In the genomic region with DNA sequence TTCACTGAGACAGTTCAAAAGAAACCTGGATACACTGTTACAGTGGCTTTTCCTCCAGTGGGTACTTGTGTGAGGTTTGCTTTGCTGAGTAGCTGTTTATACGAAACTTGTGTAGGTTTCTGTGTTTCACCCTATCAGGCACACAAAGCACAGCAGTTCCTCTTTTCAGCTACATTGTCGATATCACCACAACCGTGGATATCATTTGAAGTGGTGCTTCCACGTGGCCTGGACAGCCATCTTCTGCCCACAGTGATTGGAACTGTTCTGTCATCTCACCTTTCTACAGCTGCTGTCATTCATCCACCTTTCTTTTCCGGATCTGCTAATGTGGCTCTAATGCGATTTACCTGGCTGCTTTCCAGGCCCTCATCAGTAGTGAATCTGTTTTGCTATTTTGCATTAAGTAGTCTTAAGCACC, we compare ENCODE assay signal across 10 cellular contexts.
DNase-seq lines count a peak whose midpoint lies in the region; ATAC-seq, FAIRE-seq and TF ChIP-seq lines count a peak whose summit lies in the region.
"Had no signal": no experiment of that assay in that cellular context is flagged by ENCODE, and none has a peak within 500 bp of the region (broad histone marks: within the 10 kb centered on the region; RNA-seq: fewer than 3 reads in every experiment).

No MANE protein-coding gene starts in this region.

- H3K4me1 ChIP-seq in K562 (replicated peaks in 1 of 2; ENCODE audit: control insufficient read depth in 2 of 2, insufficient read depth in 2 of 2, low read length in 2 of 2), result no peaks in the 10 kb centered on the region

- no peak overlapping the region for H3K9ac ChIP-seq in K562 (ENCODE audit: insufficient read depth in 1 of 2, low read depth in 2 of 2, low read length in 2 of 2)

- TF ChIP-seq EP300 in K562 (IDR thresholded peaks at IDR 0.05; ENCODE audit: low read length), result no peak

- in situ Hi-C loops in K562 (cut with MboI), result no loop called here

- no peak for TF ChIP-seq CTCF in K562 (IDR thresholded peaks at IDR 0.05 in 2 of 3, conservative IDR thresholded peaks at IDR 0.05 in 1 of 3; ENCODE audit: insufficient read depth in 2 of 3, low read depth in 1 of 3, low read length in 3 of 3)

- BruUV-seq in K562 (replicated peaks; lab: Mats Ljungman, UMichigan), result no TSS peak

- no peak overlapping the region for H3K4me2 ChIP-seq in K562 (ENCODE audit: insufficient read depth, low read length)

- no peaks in the 10 kb centered on the region for H3K27me3 ChIP-seq in K562 (ENCODE audit: control insufficient read depth in 2 of 2, insufficient read depth in 2 of 2, low read length in 2 of 2)

- POLR2A ChIA-PET in K562 (lab: Yijun Ruan, JAX), result no interaction called here

- no peaks in the 10 kb centered on the region for H4K20me1 ChIP-seq in K562 (replicated peaks; ENCODE audit: control insufficient read depth, insufficient read depth, low read length)

- 0% methylated on average over 6 of the region's 6 CpGs for WGBS in K562 (ENCODE audit: insufficient coverage, low coverage, missing lambda C conversion rate)

- no peaks in the 10 kb centered on the region for H3K36me3 ChIP-seq in K562 (ENCODE audit: control insufficient read depth, insufficient read depth, low read length)
- H3K36me3 ChIP-seq: thoracic aorta had no signal

- TF ChIP-seq POLR2A in K562 (conservative IDR thresholded peaks at IDR 0.05), result no peak

- peak; percentile 98 for DNase-seq in NCI-H1105 treated with DMSO at 0.1 percent for 48 hours (lab: John Stamatoyannopoulos, UW)
- DNase-seq in K562 (ENCODE audit: extremely low read depth in 1 of 4, low spot score in 3 of 4), result no peak
- DNase-seq in NCI-H146 (lab: John Stamatoyannopoulos, UW), result no peak
- no peak for DNase-seq in activated T-cell treated with anti-CD3 and anti-CD28 coated beads for 4 hours
- DNase-seq in pons (ENCODE audit: low spot score), result no peak
- DNase-seq: T-helper 9 cell had no signal

- H3K27ac ChIP-seq in K562 (ENCODE audit: extremely low read depth, low read depth, low read length), result no peak overlapping the region
- H3K27ac ChIP-seq: thoracic aorta had no signal

- H3K79me2 ChIP-seq in K562 (ENCODE audit: control insufficient read depth, insufficient read depth, low read length), result no peaks in the 10 kb centered on the region

- no peak overlapping the region for H3K4me3 ChIP-seq in K562
- H3K4me3 ChIP-seq: thoracic aorta had no signal

- no peaks in the 10 kb centered on the region for H3K9me3 ChIP-seq in K562 (replicated peaks; ENCODE audit: control insufficient read depth, insufficient read depth, low read depth, low read length)
- H3K9me3 ChIP-seq: thoracic aorta had no signal

- intact Hi-C loops in K562 (cut with micrococcal nuclease), result no loop called here

- peak; percentile 54 for ATAC-seq in GM18858 (IDR thresholded peaks at IDR 0.05; ENCODE audit: unreplicated experiment)
- ATAC-seq in HG02852 (IDR thresholded peaks at IDR 0.05; ENCODE audit: unreplicated experiment), result peak; percentile 82
- no peak for ATAC-seq in K562
- ATAC-seq in HG03378 (IDR thresholded peaks at IDR 0.05; ENCODE audit: unreplicated experiment), result no peak

- no peak overlapping the region for H2AFZ ChIP-seq in K562 (ENCODE audit: low read depth, low read length)

- CTCF ChIA-PET in K562 (lab: Yijun Ruan, JAX; ENCODE audit: low intra/inter-chr PET ratio), result no interaction called here

- no peak for FAIRE-seq in K562 (lab: Jason Lieb, UNC)

- no peak for TF ChIP-seq RAD21 in K562 (CRISPR knock-in tag; conservative IDR thresholded peaks at IDR 0.05 in 1 of 2, IDR thresholded peaks at IDR 0.05 in 1 of 2)

- no peaks in the 10 kb centered on the region for H3K9me1 ChIP-seq in K562 (ENCODE audit: control insufficient read depth, insufficient read depth, low read length)

TF ChIP-seq in K562, 482 proteins besides CTCF, POLR2A, EP300 and RAD21:
- no peak for TF ChIP-seq HNRNPL (IDR thresholded peaks at IDR 0.05; ENCODE audit: low read depth, low read length)
- TF ChIP-seq SPI1 (IDR thresholded peaks at IDR 0.05; ENCODE audit: borderline replicate concordance, low read depth, low read length), result 0 out of 2 replicates have a peak, but pooled peaks have one; percentile 23
TF ChIP-seq in K562: peak in this region for 1.

Comparison
In these comparisons a context has a peak if more than half of its experiments do, and no peak if none do; other contexts are left out.
1. ATAC-seq: peak in GM18858 (single experiment) and HG02852 (single experiment); none in K562 (single experiment) and HG03378 (single experiment).